Comparison of ENCODE assay signal across 22 cellular contexts in the genomic region with DNA sequence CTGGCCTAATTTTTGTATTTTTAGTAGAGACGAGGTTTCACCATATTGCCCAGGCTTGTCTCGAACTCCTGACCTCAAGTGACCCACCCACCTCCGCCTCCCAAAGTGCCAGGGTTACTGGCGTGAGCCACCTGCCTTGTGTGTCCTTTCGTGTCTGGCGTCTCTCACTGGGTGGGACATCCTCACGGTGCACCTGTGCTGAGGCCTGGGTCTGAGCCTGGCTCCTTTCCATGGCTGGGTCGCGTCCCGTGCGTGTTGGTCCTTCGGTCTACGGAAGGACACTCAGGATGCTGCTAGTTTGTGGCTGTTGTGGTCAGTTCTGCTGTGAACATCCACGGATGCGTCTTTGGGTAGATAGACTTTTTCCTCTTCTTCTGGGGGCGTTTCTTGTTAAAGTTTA. TPM values are rescaled to one million over a fixed set of nuclear protein-coding genes. Genes with fewer than 3 reads are reported as not detected.
DNase-seq lines count a peak whose midpoint lies in the region; ATAC-seq and TF ChIP-seq lines count a peak whose summit lies in the region.
"Had no signal": no experiment of that assay in that cellular context is flagged by ENCODE, and none has a peak within 500 bp of the region (broad histone marks: within the 10 kb centered on the region; RNA-seq: fewer than 3 reads in every experiment).

No MANE protein-coding gene starts in this region.

- DNase-seq in RWPE1 (ENCODE audit: low spot score) (no peak), chondrocyte (ENCODE audit: low spot score) (peak; percentile 69), glutamatergic neuron (no peak), T1000 (lab: John Stamatoyannopoulos, UW) (no peak)
- DNase-seq in activated T-cell treated with anti-CD3 and anti-CD28 coated beads, Interleukin-2, amount 50 U/mL, for 72 hours = no peak
- DNase-seq in activated T-helper 2 cell treated with anti-CD3 and anti-CD28 coated beads, Interferon-gamma antibody, Interleukin-2, Interleukin-4, amounts not matched to agents 10 μg/mL and 5 μg/mL and 100 μg/mL, durations not matched to agents 14 hours and 24 hours and 36 hours (ENCODE audit: low spot score) = no peak
- DNase-seq: ACHN; BE2C; C1 segment of cervical spinal cord; CD4-positive, CD25-positive, alpha-beta regulatory T cell; CD8-positive, alpha-beta memory T cell; COR-L47; DMS 273 treated with DMSO at 0.1 percent for 48 hours; DMS53; DND-41; EL; H7; KBM-7 had no signal

- H3K4me1 Mint-ChIP-seq in chondrocyte (ENCODE audit: low read depth) (no peaks in the 10 kb centered on the region), glutamatergic neuron (ENCODE audit: low read depth, unreplicated experiment) (no peaks in the 10 kb centered on the region)
- H3K4me1 Mint-ChIP-seq in activated T-cell treated with anti-CD3 and anti-CD28 coated beads, Interleukin-2, amount 50 U/mL, for 72 hours (ENCODE audit: low read depth) = no peaks in the 10 kb centered on the region
- H3K4me1 Mint-ChIP-seq in activated T-helper 2 cell treated with anti-CD3 and anti-CD28 coated beads, Interferon-gamma antibody, Interleukin-2, Interleukin-4, amounts not matched to agents 10 μg/mL and 5 μg/mL and 100 μg/mL, durations not matched to agents 14 hours and 24 hours and 36 hours (ENCODE audit: low read depth) = no peaks in the 10 kb centered on the region
- H3K4me1 Mint-ChIP-seq: CD4-positive, CD25-positive, alpha-beta regulatory T cell; CD8-positive, alpha-beta memory T cell; GM23338 had no signal

- H3K27me3 Mint-ChIP-seq in chondrocyte (ENCODE audit: low read depth) = no peaks in the 10 kb centered on the region
- H3K27me3 Mint-ChIP-seq in glutamatergic neuron (ENCODE audit: unreplicated experiment) = peaks cover 6% of the 10 kb centered on the region
- H3K27me3 Mint-ChIP-seq in activated T-cell treated with anti-CD3 and anti-CD28 coated beads, Interleukin-2, amount 50 U/mL, for 72 hours (ENCODE audit: low read depth) = no peaks in the 10 kb centered on the region
- no peaks in the 10 kb centered on the region for H3K27me3 Mint-ChIP-seq in activated T-helper 2 cell treated with anti-CD3 and anti-CD28 coated beads, Interferon-gamma antibody, Interleukin-2, Interleukin-4, amounts not matched to agents 10 μg/mL and 5 μg/mL and 100 μg/mL, durations not matched to agents 14 hours and 24 hours and 36 hours (ENCODE audit: low read depth)
- H3K27me3 Mint-ChIP-seq: CD4-positive, CD25-positive, alpha-beta regulatory T cell; CD8-positive, alpha-beta memory T cell; IgD-negative memory B cell had no signal

- no peak overlapping the region for H3K27ac Mint-ChIP-seq in chondrocyte (ENCODE audit: unreplicated experiment)
- peak overlapping the region; percentile 72 for H3K27ac Mint-ChIP-seq in glutamatergic neuron (ENCODE audit: unreplicated experiment)
- no peak overlapping the region for H3K27ac Mint-ChIP-seq in activated T-cell treated with anti-CD3 and anti-CD28 coated beads, Interleukin-2, amount 50 U/mL, for 72 hours
- H3K27ac Mint-ChIP-seq in activated T-helper 2 cell treated with anti-CD3 and anti-CD28 coated beads, Interferon-gamma antibody, Interleukin-2, Interleukin-4, amounts not matched to agents 10 μg/mL and 5 μg/mL and 100 μg/mL, durations not matched to agents 14 hours and 24 hours and 36 hours = no peak overlapping the region
- H3K27ac Mint-ChIP-seq: CD8-positive, alpha-beta memory T cell; GM23338; IgD-negative memory B cell had no signal

- POLR2A ChIA-PET in RWPE1 (lab: Yijun Ruan, JAX; ENCODE audit: low non-redundant PET) = no interaction called here

- peaks cover 6% of the 10 kb centered on the region for H3K36me3 Mint-ChIP-seq in chondrocyte (ENCODE audit: low read depth)
- H3K36me3 Mint-ChIP-seq in glutamatergic neuron (ENCODE audit: unreplicated experiment) = no peaks in the 10 kb centered on the region
- H3K36me3 Mint-ChIP-seq in activated T-cell treated with anti-CD3 and anti-CD28 coated beads, Interleukin-2, amount 50 U/mL, for 72 hours (ENCODE audit: insufficient read depth in 2 of 2) = peaks cover under 1 to 6% of the 10 kb centered on the region in 2 donors
- H3K36me3 Mint-ChIP-seq in activated T-helper 2 cell treated with anti-CD3 and anti-CD28 coated beads, Interferon-gamma antibody, Interleukin-2, Interleukin-4, amounts not matched to agents 10 μg/mL and 5 μg/mL and 100 μg/mL, durations not matched to agents 14 hours and 24 hours and 36 hours (ENCODE audit: low read depth) = peaks cover 11% of the 10 kb centered on the region

- intact Hi-C loops in activated T-helper 2 cell treated with anti-CD3 and anti-CD28 coated beads, Interferon-gamma antibody, Interleukin-2, Interleukin-4, amounts not matched to agents 10 μg/mL and 5 μg/mL and 100 μg/mL, durations not matched to agents 14 hours and 24 hours and 36 hours (cut with micrococcal nuclease) = no loop called here

- no peak for TF ChIP-seq CTCF in RWPE1 (conservative IDR thresholded peaks at IDR 0.05; ENCODE audit: low read depth)
- no peak for TF ChIP-seq CTCF in chondrocyte (IDR thresholded peaks at IDR 0.05)
- no peak for TF ChIP-seq CTCF in glutamatergic neuron (IDR thresholded peaks at IDR 0.05; ENCODE audit: partially characterized antibody, unreplicated experiment)

- no peak for ATAC-seq in activated T-cell treated with anti-CD3 and anti-CD28 coated beads, Interleukin-2, amount 50 U/mL, for 72 hours (replicated peaks in 1 of 2)
- ATAC-seq in HG03354 (IDR thresholded peaks at IDR 0.05; ENCODE audit: poor library complexity, severe bottlenecking, unreplicated experiment) = no peak
- ATAC-seq: GM23338 had no signal

- CTCF ChIA-PET in RWPE1 (lab: Yijun Ruan, JAX) = no interaction called here

- H3K27ac ChIP-seq in RWPE1 = 0 out of 2 replicates have a peak overlapping the region, but pooled peaks have one; percentile 7
- H3K27ac ChIP-seq: HL-60 had no signal

- H3K9me3 Mint-ChIP-seq in chondrocyte (ENCODE audit: low read depth) = no peaks in the 10 kb centered on the region
- H3K9me3 Mint-ChIP-seq in glutamatergic neuron (ENCODE audit: unreplicated experiment) = peaks cover 2% of the 10 kb centered on the region
- peaks cover under 1% of the 10 kb centered on the region in 2 donors for H3K9me3 Mint-ChIP-seq in activated T-cell treated with anti-CD3 and anti-CD28 coated beads, Interleukin-2, amount 50 U/mL, for 72 hours
- H3K9me3 Mint-ChIP-seq in activated T-helper 2 cell treated with anti-CD3 and anti-CD28 coated beads, Interferon-gamma antibody, Interleukin-2, Interleukin-4, amounts not matched to agents 10 μg/mL and 5 μg/mL and 100 μg/mL, durations not matched to agents 14 hours and 24 hours and 36 hours = peaks cover 2% of the 10 kb centered on the region
- H3K9me3 Mint-ChIP-seq: GM23338, IgD-negative memory B cell had no signal

- H3K4me3 Mint-ChIP-seq in chondrocyte (ENCODE audit: unreplicated experiment) (no peak overlapping the region), glutamatergic neuron (ENCODE audit: unreplicated experiment) (no peak overlapping the region)
- H3K4me3 Mint-ChIP-seq in activated T-cell treated with anti-CD3 and anti-CD28 coated beads, Interleukin-2, amount 50 U/mL, for 72 hours = no peak overlapping the region
- no peak overlapping the region for H3K4me3 Mint-ChIP-seq in activated T-helper 2 cell treated with anti-CD3 and anti-CD28 coated beads, Interferon-gamma antibody, Interleukin-2, Interleukin-4, amounts not matched to agents 10 μg/mL and 5 μg/mL and 100 μg/mL, durations not matched to agents 14 hours and 24 hours and 36 hours (ENCODE audit: low read depth)
- H3K4me3 Mint-ChIP-seq: CD4-positive, CD25-positive, alpha-beta regulatory T cell; CD8-positive, alpha-beta memory T cell; GM23338; IgD-negative memory B cell had no signal

RNA-seq across cellular contexts. Expression of a gene that starts 19.6 kb away (rescaled TPM):
- total RNA-seq in chondrocyte = 26.3 to 29.7 TPM (median 26.7 TPM) in 3 replicates
- 95.8 TPM for total RNA-seq in glutamatergic neuron (ENCODE audit: unreplicated experiment)
- total RNA-seq in activated T-cell treated with anti-CD3 and anti-CD28 coated beads, Interleukin-2, amount 50 U/mL, for 72 hours = 10 to 100 TPM; 33.4 TPM
- total RNA-seq in activated T-helper 2 cell treated with anti-CD3 and anti-CD28 coated beads, Interferon-gamma antibody, Interleukin-2, Interleukin-4, amounts not matched to agents 10 μg/mL and 5 μg/mL and 100 μg/mL, durations not matched to agents 14 hours and 24 hours and 36 hours = 31.5 and 36.3 TPM in 2 replicates

RNA-seq across cellular contexts. Expression of a gene that starts 39.6 kb away (rescaled TPM):
- total RNA-seq in chondrocyte (29.4 to 29.9 TPM (median 29.5 TPM) in 3 replicates), glutamatergic neuron (ENCODE audit: unreplicated experiment) (21.8 TPM)
- 10 to 100 TPM; 29.9 to 39.6 TPM for total RNA-seq in activated T-cell treated with anti-CD3 and anti-CD28 coated beads, Interleukin-2, amount 50 U/mL, for 72 hours
- total RNA-seq in activated T-helper 2 cell treated with anti-CD3 and anti-CD28 coated beads, Interferon-gamma antibody, Interleukin-2, Interleukin-4, amounts not matched to agents 10 μg/mL and 5 μg/mL and 100 μg/mL, durations not matched to agents 14 hours and 24 hours and 36 hours = 39.9 and 41.2 TPM in 2 replicates

RNA-seq across cellular contexts. Expression of a gene that starts 41.9 kb away (rescaled TPM):
- 2,036 to 2,432 TPM (median 2,370 TPM) in 3 replicates for total RNA-seq in chondrocyte
- total RNA-seq in glutamatergic neuron (ENCODE audit: unreplicated experiment) = 2,255 TPM
- total RNA-seq in activated T-cell treated with anti-CD3 and anti-CD28 coated beads, Interleukin-2, amount 50 U/mL, for 72 hours = 1,000 to 10,000 TPM; 3,876 to 4,058 TPM
- total RNA-seq in activated T-helper 2 cell treated with anti-CD3 and anti-CD28 coated beads, Interferon-gamma antibody, Interleukin-2, Interleukin-4, amounts not matched to agents 10 μg/mL and 5 μg/mL and 100 μg/mL, durations not matched to agents 14 hours and 24 hours and 36 hours = 2,377 and 2,451 TPM in 2 replicates

RNA-seq across cellular contexts. Expression of a gene that starts 56.2 kb away (rescaled TPM):
- total RNA-seq in chondrocyte (131 to 185 TPM (median 170 TPM) in 3 replicates), glutamatergic neuron (ENCODE audit: unreplicated experiment) (221 TPM)
- 10 to 100 TPM; 33.8 to 45.9 TPM for total RNA-seq in activated T-cell treated with anti-CD3 and anti-CD28 coated beads, Interleukin-2, amount 50 U/mL, for 72 hours
- total RNA-seq in activated T-helper 2 cell treated with anti-CD3 and anti-CD28 coated beads, Interferon-gamma antibody, Interleukin-2, Interleukin-4, amounts not matched to agents 10 μg/mL and 5 μg/mL and 100 μg/mL, durations not matched to agents 14 hours and 24 hours and 36 hours = 40.1 and 43.3 TPM in 2 replicates
